23 cellular contexts compared by ENCODE assay signal in genomic region chr13:79585033-79585432, GRCh38.
"Had no signal": no experiment of that assay in that cellular context is flagged by ENCODE, and none has a peak within 500 bp of the region (broad histone marks: within the 10 kb centered on the region; RNA-seq: fewer than 3 reads in every experiment).

No MANE protein-coding gene starts in this region.

- H3K4me3 ChIP-seq: neural progenitor cell, pancreas, prostate gland, right lobe of liver, sigmoid colon, stomach, thoracic aorta, thyroid gland, tibial nerve, upper lobe of left lung, vagina had no signal

- H3K9ac ChIP-seq: neural progenitor cell had no signal

- DNase-seq: natural killer cell; occipital lobe; pancreas; right cardiac atrium; right lobe of liver; sigmoid colon; small intestine; stimulated activated CD4-positive, alpha-beta T cell treated with anti-CD3 and anti-CD28 coated beads, Interleukin-15, amount 100 ng/mL, for 24 hours; stimulated activated CD4-positive, alpha-beta T cell treated with anti-CD3 and anti-CD28 coated beads, Interleukin-2, amount 100 ng/mL, for 24 hours; stimulated activated CD4-positive, alpha-beta T cell treated with anti-CD3 and anti-CD28 coated beads, Interleukin-2, amount 100 ng/mL, for 48 hours; stimulated activated CD4-positive, alpha-beta T cell treated with anti-CD3 and anti-CD28 coated beads, Interleukin-4, amount 100 ng/mL, for 24 hours; stimulated activated naive B cell treated with anti-CD40 and anti-IgM and Interleukin-4, amounts not matched to agents 10 μg/mL and 1 μg/mL and 100 μg/mL, for 72 hours; stimulated activated naive CD4-positive, alpha-beta T cell treated with Interleukin-2 at 50 U/mL for 16 hours; stomach; thyroid gland; trophoblast cell; upper lobe of left lung had no signal

- FAIRE-seq: pancreas, small intestine, urothelium cell line had no signal

- H3K27ac ChIP-seq: neural progenitor cell, pancreas, prostate gland, right lobe of liver, sigmoid colon, stomach, thoracic aorta, thyroid gland, tibial nerve, upper lobe of left lung, vagina had no signal

- H3K4me2 ChIP-seq: neural progenitor cell had no signal

- H3K27me3 ChIP-seq: neural progenitor cell, pancreas, right lobe of liver, sigmoid colon, stomach, thyroid gland, tibial nerve, upper lobe of left lung, vagina had no signal

- H3K9me3 ChIP-seq: pancreas, prostate gland, right lobe of liver, thyroid gland had no signal

- H3K4me1 ChIP-seq: neural progenitor cell, pancreas, prostate gland, right lobe of liver, sigmoid colon, stomach, thyroid gland, upper lobe of left lung had no signal

- H2AFZ ChIP-seq: neural progenitor cell had no signal

- H3K36me3 ChIP-seq: neural progenitor cell, pancreas, prostate gland, right lobe of liver, sigmoid colon, stomach, thoracic aorta, thyroid gland, tibial nerve, upper lobe of left lung, vagina had no signal
